Comparison of ENCODE assay signal across 11 cellular contexts in the genomic region with DNA sequence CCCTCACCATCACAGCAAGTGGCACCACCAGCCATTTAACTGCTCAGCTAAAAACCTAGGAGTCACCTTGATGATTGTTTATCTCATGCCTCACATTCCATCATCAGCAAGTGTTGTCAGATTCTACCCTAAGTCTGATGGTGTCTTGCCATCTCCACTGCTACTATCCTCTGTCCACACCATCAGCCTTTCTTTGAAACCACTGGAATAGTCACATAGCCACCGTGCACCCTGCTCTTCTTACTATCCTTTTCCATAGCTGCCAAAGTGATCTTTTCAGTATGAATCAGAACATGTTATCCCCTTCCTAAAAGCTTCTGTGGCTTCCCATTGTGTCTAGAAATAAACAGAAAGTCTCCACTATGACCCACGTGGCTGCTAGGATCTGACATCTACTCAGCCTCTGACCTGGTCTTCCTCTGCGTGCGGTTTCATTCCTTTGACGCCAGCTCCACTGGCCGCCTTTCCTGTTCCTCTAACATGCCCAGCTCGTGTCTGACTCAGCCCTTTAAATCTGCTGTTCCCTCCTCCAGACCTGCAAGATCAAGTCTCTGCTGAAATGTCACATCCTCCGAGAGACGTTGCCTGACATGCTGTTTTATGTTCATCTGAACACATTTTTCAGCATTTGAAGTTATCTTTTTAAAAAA. TPM values are rescaled to one million over a fixed set of nuclear protein-coding genes. Genes with fewer than 3 reads are reported as not detected.
DNase-seq lines count a peak whose midpoint lies in the region; ATAC-seq and TF ChIP-seq lines count a peak whose summit lies in the region.
"Had no signal": no experiment of that assay in that cellular context is flagged by ENCODE, and none has a peak within 500 bp of the region (broad histone marks: within the 10 kb centered on the region; RNA-seq: fewer than 3 reads in every experiment).

No MANE protein-coding gene starts in this region.

- 28% methylated on average over 9 of the region's 9 CpGs for WGBS in thymus

- no peak overlapping the region for H3K27ac ChIP-seq in left lung
- H3K27ac ChIP-seq in thymus (ENCODE audit: low read depth) = peak overlapping the region; percentile 61
- H3K27ac ChIP-seq: A549, suprapubic skin had no signal

- no peak for TF ChIP-seq CTCF in left lung (IDR thresholded peaks at IDR 0.05)

- H3K4me1 ChIP-seq in left lung (no peaks in the 10 kb centered on the region), thymus (ENCODE audit: control insufficient read depth, insufficient read depth, low read length) (peaks cover 8% of the 10 kb centered on the region)
- H3K4me1 ChIP-seq: A549, suprapubic skin had no signal

- no peak overlapping the region for H3K4me3 ChIP-seq in left lung
- no peak overlapping the region for H3K4me3 ChIP-seq in thymus (ENCODE audit: low read length)
- H3K4me3 ChIP-seq: A549, suprapubic skin had no signal

- DNase-seq in activated CD4-positive, alpha-beta T cell treated with anti-CD3 and anti-CD28 coated beads for 48 hours = peak; percentile 34
- no peak for DNase-seq in activated CD4-positive, alpha-beta T cell treated with anti-CD3 and anti-CD28 coated beads for 1 hour
- DNase-seq in anterior cingulate cortex (lab: John Stamatoyannopoulos, UW) (peak in 35 of 58 donors; percentile 3 to 67 (median 32)), left lung (peak in 1 of 2 donors; percentile 80), NCI-H1417 (lab: John Stamatoyannopoulos, UW) (no peak), DMS153 (lab: John Stamatoyannopoulos, UW) (no peak)
- DNase-seq: NCI-H2081 had no signal

- H3K36me3 ChIP-seq in left lung = no peaks in the 10 kb centered on the region
- no peaks in the 10 kb centered on the region for H3K36me3 ChIP-seq in thymus (ENCODE audit: control insufficient read depth, insufficient read depth)
- H3K36me3 ChIP-seq: suprapubic skin had no signal

- intact Hi-C loops in left lung (cut with DNase I) = no loop called here

- H3K27me3 ChIP-seq in left lung (no peaks in the 10 kb centered on the region), thymus (ENCODE audit: control insufficient read depth, insufficient read depth) (no peaks in the 10 kb centered on the region)
- H3K27me3 ChIP-seq: suprapubic skin had no signal

- H3K9me3 ChIP-seq in left lung = no peaks in the 10 kb centered on the region
- H3K9me3 ChIP-seq in thymus (ENCODE audit: control insufficient read depth) = no peaks in the 10 kb centered on the region
- H3K9me3 ChIP-seq: A549, suprapubic skin had no signal

- peak; percentile 95 for ATAC-seq in left lung
- no peak for ATAC-seq in HG02798 (IDR thresholded peaks at IDR 0.05; ENCODE audit: poor library complexity, unreplicated experiment)
- ATAC-seq: A549 had no signal

RNA-seq across cellular contexts. Expression of a gene that starts 16.5 kb away (rescaled TPM):
- 1 to 10 TPM; 5.5 to 8.9 TPM for total RNA-seq in left lung
- 6.5 TPM for polyA plus RNA-seq in thymus

RNA-seq across cellular contexts. Expression of a gene that starts 31.8 kb away (rescaled TPM):
- total RNA-seq in left lung = 10 to 100 TPM; 37.8 to 40.8 TPM
- 112 TPM for polyA plus RNA-seq in thymus

Comparison
In these comparisons a context has a peak if more than half of its experiments do, and no peak if none do; other contexts are left out.
1. DNase-seq: peak in activated CD4-positive, alpha-beta T cell treated with anti-CD3 and anti-CD28 coated beads for 48 hours (single experiment) and anterior cingulate cortex (35 of 58); none in activated CD4-positive, alpha-beta T cell treated with anti-CD3 and anti-CD28 coated beads for 1 hour (single experiment), NCI-H1417 (0 of 3) and DMS153 (single experiment).